In the genomic region with DNA sequence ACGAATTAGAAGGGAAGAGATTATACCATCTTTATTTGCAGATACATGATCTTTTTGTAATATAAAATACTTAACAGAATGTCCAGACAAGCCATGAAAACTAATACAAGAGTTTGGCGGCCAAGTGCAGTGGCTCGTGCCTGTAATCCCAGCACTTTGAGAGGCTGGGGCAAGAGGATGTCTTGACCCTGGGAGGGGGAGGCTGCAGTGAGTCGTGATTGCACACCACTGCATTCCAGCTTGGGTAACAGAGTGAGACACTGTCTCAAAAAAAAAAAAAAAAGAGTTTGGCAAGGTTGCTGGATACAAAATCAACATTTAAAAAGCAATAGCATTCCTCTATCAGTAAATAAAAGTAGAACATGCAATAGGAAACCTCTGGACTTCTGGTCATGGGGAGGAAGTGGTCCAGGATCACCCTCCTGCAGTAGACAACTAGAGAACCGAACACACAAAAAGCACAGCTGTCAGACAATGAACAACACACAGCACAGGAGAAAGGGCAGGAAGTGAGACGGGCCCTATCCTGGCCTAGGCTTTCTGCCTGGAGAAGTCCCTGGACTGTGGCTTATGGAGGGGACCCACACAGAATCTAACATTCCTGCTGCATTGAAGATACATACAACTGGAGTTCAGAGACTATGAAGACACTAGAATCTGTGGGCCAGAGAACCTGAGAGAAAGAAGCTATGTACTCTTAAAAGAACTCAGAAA, we compare ENCODE assay signal across 21 cellular contexts.
DNase-seq lines count a peak whose midpoint lies in the region; ATAC-seq and TF ChIP-seq lines count a peak whose summit lies in the region.
"Had no signal": no experiment of that assay in that cellular context is flagged by ENCODE, and none has a peak within 500 bp of the region (broad histone marks: within the 10 kb centered on the region; RNA-seq: fewer than 3 reads in every experiment).

No MANE protein-coding gene starts in this region.

- H3K4me1 Mint-ChIP-seq in osteocyte (ENCODE audit: unreplicated experiment), result no peaks in the 10 kb centered on the region

- ATAC-seq in GM21515 (IDR thresholded peaks at IDR 0.05; ENCODE audit: unreplicated experiment), result no peak

- CTCF ChIA-PET in PC-9 (lab: Charles Lee), result no interaction called here

- no TSS peak for BruUV-seq in PC-9 (replicated peaks; lab: Mats Ljungman, UMichigan)

- H3K4me3 ChIP-seq in PC-9 (no peak overlapping the region), fibroblast of the aortic adventitia (ENCODE audit: low read depth, low read length) (no peak overlapping the region), ovary (no peak overlapping the region)
- H3K4me3 ChIP-seq: HAP-1 had no signal

- no peaks in the 10 kb centered on the region for H3K27me3 ChIP-seq in PC-9 (ENCODE audit: insufficient read depth, low read depth)
- H3K27me3 ChIP-seq in ovary, result no peaks in the 10 kb centered on the region

- H2AFZ ChIP-seq in PC-9, result peak overlapping the region; percentile 15; the same call in 1 of the 2 replicates

- no peak for TF ChIP-seq EP300 in ovary (IDR thresholded peaks at IDR 0.05)

- H3K36me3 ChIP-seq in PC-9 (ENCODE audit: low read depth) (no peaks in the 10 kb centered on the region), ovary (no peaks in the 10 kb centered on the region)
- H3K36me3 ChIP-seq: HAP-1 had no signal

- H3K27ac Mint-ChIP-seq in osteocyte (ENCODE audit: unreplicated experiment), result no peak overlapping the region
- H3K27ac Mint-ChIP-seq: CD8-positive, alpha-beta memory T cell had no signal

- intact Hi-C loops in PC-9 (cut with micrococcal nuclease; ENCODE audit: unreplicated experiment), result no loop called here
- intact Hi-C loops in ovary (cut with DNase I), result no loop called here

- no peaks in the 10 kb centered on the region for H3K4me1 ChIP-seq in PC-9 (replicated peaks; ENCODE audit: insufficient read depth)
- H3K4me1 ChIP-seq in ovary (ENCODE audit: insufficient read depth), result no peaks in the 10 kb centered on the region
- H3K4me1 ChIP-seq: HAP-1 had no signal

- no peaks in the 10 kb centered on the region for H3K27me3 Mint-ChIP-seq in osteocyte (ENCODE audit: unreplicated experiment)

- no peak overlapping the region for H3K4me3 Mint-ChIP-seq in osteocyte (ENCODE audit: unreplicated experiment)
- H3K4me3 Mint-ChIP-seq: CD8-positive, alpha-beta memory T cell had no signal

- no peaks in the 10 kb centered on the region for H3F3A ChIP-seq in PC-9 (ENCODE audit: insufficient read depth, low read depth)

- no peaks in the 10 kb centered on the region for H3K79me2 ChIP-seq in PC-9 (ENCODE audit: low read depth)

- POLR2A ChIA-PET in PC-9 (lab: Charles Lee; ENCODE audit: unreplicated experiment), result no interaction called here

- 43 to 62% (median 45%) methylated on average over 6 of the region's 6 CpGs for WGBS in ovary, 3 donors

- TF ChIP-seq CTCF in PC-9 (conservative IDR thresholded peaks at IDR 0.05) (no peak), fibroblast of the aortic adventitia (IDR thresholded peaks at IDR 0.05; ENCODE audit: insufficient read depth, low read length) (no peak), osteocyte (IDR thresholded peaks at IDR 0.05) (no peak), ovary (IDR thresholded peaks at IDR 0.05) (no peak)

- DNase-seq in EL, result peak; percentile 29
- DNase-seq in PC-9, result no peak
- DNase-seq in fibroblast of the aortic adventitia (ENCODE audit: low read depth), result peak; percentile 13
- peak; percentile 21 for DNase-seq in osteocyte (ENCODE audit: extremely low spot score, unreplicated experiment)
- DNase-seq in ovary, result no peak
- DNase-seq in activated CD4-positive, alpha-beta T cell treated with anti-CD3 and anti-CD28 coated beads, Interleukin-2, amount 50 U/mL, for 1 hour, result no peak
- DNase-seq: C1 segment of cervical spinal cord; CD8-positive, alpha-beta memory T cell; Kasumi-1; MM.1S; NCI-H1092 treated with DMSO at 0.1 percent for 48 hours; NCI-H146; NCI-H2081; NCI-H2171 treated with DMSO at 0.1 percent for 48 hours; NCI-H446 treated with DMSO at 0.1 percent for 48 hours; NCI-H69; SHP77 treated with DMSO at 0.1 percent for 48 hours; SK-N-SH had no signal

- peaks cover 14% of the 10 kb centered on the region for H3K9me3 Mint-ChIP-seq in osteocyte (ENCODE audit: unreplicated experiment)

- H3K9me2 ChIP-seq in PC-9 (ENCODE audit: insufficient read depth), result no peaks in the 10 kb centered on the region
- H3K9me2 ChIP-seq: SK-N-SH had no signal

- TF ChIP-seq POLR2A in ovary (IDR thresholded peaks at IDR 0.05), result no peak

- H4K20me1 ChIP-seq in PC-9 (ENCODE audit: insufficient read depth), result no peaks in the 10 kb centered on the region

- H3K36me3 Mint-ChIP-seq in osteocyte (ENCODE audit: unreplicated experiment), result no peaks in the 10 kb centered on the region

- H3K27ac ChIP-seq in PC-9 (no peak overlapping the region), ovary (no peak overlapping the region)
- H3K27ac ChIP-seq: HL-60 had no signal

- H3K9me3 ChIP-seq in PC-9 (ENCODE audit: insufficient read depth, low read depth), result peaks cover 11% of the 10 kb centered on the region
- H3K9me3 ChIP-seq in ovary, result no peaks in the 10 kb centered on the region
- H3K9me3 ChIP-seq: HAP-1, SK-N-SH had no signal

- H3K4me2 ChIP-seq in PC-9, result no peak overlapping the region
- H3K4me2 ChIP-seq: SK-N-SH had no signal

Comparison
In these comparisons a context has a peak if more than half of its experiments do, and no peak if none do; other contexts are left out.
1. DNase-seq: peak in EL (single experiment), fibroblast of the aortic adventitia (single experiment) and osteocyte (single experiment); none in PC-9 (0 of 2), ovary (0 of 5) and activated CD4-positive, alpha-beta T cell treated with anti-CD3 and anti-CD28 coated beads, Interleukin-2, amount 50 U/mL, for 1 hour (single experiment).